Comparison of ENCODE assay signal across 7 cellular contexts in genomic region chr2:202375006-202375610, GRCh38. TPM values are rescaled to one million over a fixed set of nuclear protein-coding genes. Genes with fewer than 3 reads are reported as not detected.
A peak's percentile ranks its signal among the peaks of the same experiment; 100 is the strongest.
DNase-seq lines count a peak whose midpoint lies in the region; ATAC-seq and TF ChIP-seq lines count a peak whose summit lies in the region.

No MANE protein-coding gene starts in this region.

- H3K4me3 Mint-ChIP-seq in activated T-cell treated with anti-CD3 and anti-CD28 coated beads, Interleukin-2, amount 50 U/mL, for 4 hours, result peak overlapping the region; percentile 99

- TF ChIP-seq EP300 in esophagus muscularis mucosa (IDR thresholded peaks at IDR 0.05), result no peak

- WGBS in esophagus muscularis mucosa, result 1% methylated on average over 30 of the region's 33 CpGs

- H3K36me3 ChIP-seq in esophagus muscularis mucosa (no peaks in the 10 kb centered on the region), muscle layer of duodenum (ENCODE audit: control insufficient read depth in 1 of 2, insufficient read depth in 2 of 2, low read length in 2 of 2) (no peaks in the 10 kb centered on the region)

- H3K36me3 Mint-ChIP-seq in activated T-cell treated with anti-CD3 and anti-CD28 coated beads, Interleukin-2, amount 50 U/mL, for 4 hours (ENCODE audit: insufficient read depth), result no peaks in the 10 kb centered on the region

- H3K27me3 ChIP-seq in esophagus muscularis mucosa, result no peaks in the 10 kb centered on the region
- H3K27me3 ChIP-seq in muscle layer of duodenum (ENCODE audit: low read depth, low read length), result no peaks in the 10 kb centered on the region

- TF ChIP-seq CTCF in esophagus muscularis mucosa (IDR thresholded peaks at IDR 0.05), result no peak

- H3K4me1 ChIP-seq in esophagus muscularis mucosa (peaks cover 8 to 27% (median 20%) of the 10 kb centered on the region in 4 donors), muscle layer of duodenum (ENCODE audit: control insufficient read depth in 1 of 2, insufficient read depth in 2 of 2, low read length in 2 of 2) (peaks cover 0 to 8% of the 10 kb centered on the region in 2 donors)

- H3K9me3 ChIP-seq in esophagus muscularis mucosa (no peaks in the 10 kb centered on the region), muscle layer of duodenum (ENCODE audit: control insufficient read depth in 1 of 2, low read length in 2 of 2) (no peaks in the 10 kb centered on the region)

- H3K4me3 ChIP-seq in esophagus muscularis mucosa (peak overlapping the region; percentile 79 to 84 (median 82)), muscle layer of duodenum (ENCODE audit: low read depth in 1 of 2, low read length in 2 of 2) (peak overlapping the region; percentile 83 to 86)

- peak; percentile 2 for ATAC-seq in GM18870 (IDR thresholded peaks at IDR 0.05; ENCODE audit: unreplicated experiment)
- ATAC-seq in activated T-cell treated with anti-CD3 and anti-CD28 coated beads, Interleukin-2, amount 50 U/mL, for 4 hours, result peak in 1 of 2 donors; percentile 4
- no peak for ATAC-seq in GM19397 (IDR thresholded peaks at IDR 0.05; ENCODE audit: unreplicated experiment)

- H3K27ac ChIP-seq in esophagus muscularis mucosa (replicated peaks in 1 of 4), result peak overlapping the region; percentile 93 to 98 (median 96)
- H3K27ac ChIP-seq in muscle layer of duodenum (ENCODE audit: low read length), result peak overlapping the region; percentile 98

- no peaks in the 10 kb centered on the region for H3K9me3 Mint-ChIP-seq in activated T-cell treated with anti-CD3 and anti-CD28 coated beads, Interleukin-2, amount 50 U/mL, for 4 hours

- no peak for TF ChIP-seq POLR2A in esophagus muscularis mucosa (IDR thresholded peaks at IDR 0.05; ENCODE audit: low read depth)

- peak; percentile 80 for DNase-seq in NCI-H748 (lab: John Stamatoyannopoulos, UW; ENCODE audit: unreplicated experiment)
- DNase-seq in activated T-cell treated with anti-CD3 and anti-CD28 coated beads, Interleukin-2, amount 50 U/mL, for 4 hours, result peak; percentile 37
- DNase-seq in esophagus muscularis mucosa (ENCODE audit: extremely low spot score), result peak; percentile 94
- peak; percentile 18 to 29 for DNase-seq in stimulated activated CD8-positive, alpha-beta memory T cell treated with anti-CD3 and anti-CD28 coated beads, Interleukin-7, amount 100 ng/mL, for 48 hours (ENCODE audit: extremely low read depth in 1 of 2, low read depth in 1 of 2)

- H3K27me3 Mint-ChIP-seq in activated T-cell treated with anti-CD3 and anti-CD28 coated beads, Interleukin-2, amount 50 U/mL, for 4 hours (ENCODE audit: low read depth), result no peaks in the 10 kb centered on the region

- intact Hi-C loops in esophagus muscularis mucosa (cut with DNase I), result loop anchor here (2.0 to 10.0 kb wide), 3 partner anchors 62 to 160 kb away; no protein-coding TSS in a partner anchor

- H3K4me1 Mint-ChIP-seq in activated T-cell treated with anti-CD3 and anti-CD28 coated beads, Interleukin-2, amount 50 U/mL, for 4 hours (ENCODE audit: low read depth), result peaks cover 28% of the 10 kb centered on the region

RNA-seq across cellular contexts. Expression of gene BMPR2, which starts 1.0 kb away (rescaled TPM):
- 1 to 10 TPM; 3.8 to 4.8 (median 3.9) TPM for total RNA-seq in activated T-cell treated with anti-CD3 and anti-CD28 coated beads, Interleukin-2, amount 50 U/mL, for 4 hours
- total RNA-seq in esophagus muscularis mucosa, result 10 to 100 TPM; 54.8 to 76.7 (median 67.7) TPM

Comparison
In these comparisons a context has a peak if more than half of its experiments do, and no peak if none do; other contexts are left out.
1. DNase-seq: peak in every context shown above with its lines; median percentile 94 in esophagus muscularis mucosa; 80 in NCI-H748; 37 in activated T-cell treated with anti-CD3 and anti-CD28 coated beads, Interleukin-2, amount 50 U/mL, for 4 hours; 24 in stimulated activated CD8-positive, alpha-beta memory T cell treated with anti-CD3 and anti-CD28 coated beads, Interleukin-7, amount 100 ng/mL, for 48 hours.
2. RNA of gene BMPR2, which starts 1.0 kb away (total RNA-seq): 54.8 to 76.7 TPM in esophagus muscularis mucosa; 3.8 to 4.8 TPM in activated T-cell treated with anti-CD3 and anti-CD28 coated beads, Interleukin-2, amount 50 U/mL, for 4 hours; every median in the first group is over 4 times any median in the second.